1 cellular context compared by ENCODE assay signal in the genomic region with DNA sequence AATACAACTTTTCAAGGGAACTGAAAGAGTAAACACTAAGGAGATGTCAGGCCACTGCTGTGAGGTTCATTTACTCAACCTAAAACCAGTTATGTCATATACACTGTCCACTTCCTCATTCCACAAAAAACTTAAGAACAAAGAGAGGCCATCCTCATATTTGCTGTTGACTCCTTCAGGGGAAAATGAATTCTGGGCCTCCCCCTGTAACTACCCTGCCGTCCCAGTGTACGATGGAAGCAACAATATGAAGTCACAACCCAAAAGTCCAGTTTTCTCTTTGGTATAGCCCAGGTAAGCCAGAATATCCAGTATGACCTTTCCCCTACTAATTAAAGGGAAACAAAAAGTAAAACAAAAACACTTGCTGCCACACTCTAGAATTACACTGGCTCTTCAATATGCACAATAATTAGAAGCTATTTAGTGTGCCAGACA.
A peak's percentile ranks its signal among the peaks of the same experiment; 100 is the strongest.
TF ChIP-seq lines count a peak whose summit lies in the region.

No MANE protein-coding gene starts in this region.

TF ChIP-seq in GM12878, 131 proteins besides CTCF, POLR2A, EP300 and RAD21 (continues in another document):
- TF ChIP-seq, protein P1, sequence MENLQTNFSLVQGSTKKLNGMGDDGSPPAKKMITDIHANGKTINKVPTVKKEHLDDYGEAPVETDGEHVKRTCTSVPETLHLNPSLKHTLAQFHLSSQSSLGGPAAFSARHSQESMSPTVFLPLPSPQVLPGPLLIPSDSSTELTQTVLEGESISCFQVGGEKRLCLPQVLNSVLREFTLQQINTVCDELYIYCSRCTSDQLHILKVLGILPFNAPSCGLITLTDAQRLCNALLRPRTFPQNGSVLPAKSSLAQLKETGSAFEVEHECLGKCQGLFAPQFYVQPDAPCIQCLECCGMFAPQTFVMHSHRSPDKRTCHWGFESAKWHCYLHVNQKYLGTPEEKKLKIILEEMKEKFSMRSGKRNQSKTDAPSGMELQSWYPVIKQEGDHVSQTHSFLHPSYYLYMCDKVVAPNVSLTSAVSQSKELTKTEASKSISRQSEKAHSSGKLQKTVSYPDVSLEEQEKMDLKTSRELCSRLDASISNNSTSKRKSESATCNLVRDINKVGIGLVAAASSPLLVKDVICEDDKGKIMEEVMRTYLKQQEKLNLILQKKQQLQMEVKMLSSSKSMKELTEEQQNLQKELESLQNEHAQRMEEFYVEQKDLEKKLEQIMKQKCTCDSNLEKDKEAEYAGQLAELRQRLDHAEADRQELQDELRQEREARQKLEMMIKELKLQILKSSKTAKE (IDR thresholded peaks at IDR 0.05; ENCODE audit: low read depth, poor library complexity, severe bottlenecking) = peak; percentile 82
- TF ChIP-seq RBBP5 (conservative IDR thresholded peaks at IDR 0.05) = peak; percentile 95
- no peak for TF ChIP-seq BRCA1 (IDR thresholded peaks at IDR 0.05; ENCODE audit: low read depth, low read length)
- peak; percentile 89 for TF ChIP-seq NBN (IDR thresholded peaks at IDR 0.05)
- TF ChIP-seq SP1 (IDR thresholded peaks at IDR 0.05; ENCODE audit: low read depth, low read length) = peak; percentile 78
- TF ChIP-seq, protein P2, sequence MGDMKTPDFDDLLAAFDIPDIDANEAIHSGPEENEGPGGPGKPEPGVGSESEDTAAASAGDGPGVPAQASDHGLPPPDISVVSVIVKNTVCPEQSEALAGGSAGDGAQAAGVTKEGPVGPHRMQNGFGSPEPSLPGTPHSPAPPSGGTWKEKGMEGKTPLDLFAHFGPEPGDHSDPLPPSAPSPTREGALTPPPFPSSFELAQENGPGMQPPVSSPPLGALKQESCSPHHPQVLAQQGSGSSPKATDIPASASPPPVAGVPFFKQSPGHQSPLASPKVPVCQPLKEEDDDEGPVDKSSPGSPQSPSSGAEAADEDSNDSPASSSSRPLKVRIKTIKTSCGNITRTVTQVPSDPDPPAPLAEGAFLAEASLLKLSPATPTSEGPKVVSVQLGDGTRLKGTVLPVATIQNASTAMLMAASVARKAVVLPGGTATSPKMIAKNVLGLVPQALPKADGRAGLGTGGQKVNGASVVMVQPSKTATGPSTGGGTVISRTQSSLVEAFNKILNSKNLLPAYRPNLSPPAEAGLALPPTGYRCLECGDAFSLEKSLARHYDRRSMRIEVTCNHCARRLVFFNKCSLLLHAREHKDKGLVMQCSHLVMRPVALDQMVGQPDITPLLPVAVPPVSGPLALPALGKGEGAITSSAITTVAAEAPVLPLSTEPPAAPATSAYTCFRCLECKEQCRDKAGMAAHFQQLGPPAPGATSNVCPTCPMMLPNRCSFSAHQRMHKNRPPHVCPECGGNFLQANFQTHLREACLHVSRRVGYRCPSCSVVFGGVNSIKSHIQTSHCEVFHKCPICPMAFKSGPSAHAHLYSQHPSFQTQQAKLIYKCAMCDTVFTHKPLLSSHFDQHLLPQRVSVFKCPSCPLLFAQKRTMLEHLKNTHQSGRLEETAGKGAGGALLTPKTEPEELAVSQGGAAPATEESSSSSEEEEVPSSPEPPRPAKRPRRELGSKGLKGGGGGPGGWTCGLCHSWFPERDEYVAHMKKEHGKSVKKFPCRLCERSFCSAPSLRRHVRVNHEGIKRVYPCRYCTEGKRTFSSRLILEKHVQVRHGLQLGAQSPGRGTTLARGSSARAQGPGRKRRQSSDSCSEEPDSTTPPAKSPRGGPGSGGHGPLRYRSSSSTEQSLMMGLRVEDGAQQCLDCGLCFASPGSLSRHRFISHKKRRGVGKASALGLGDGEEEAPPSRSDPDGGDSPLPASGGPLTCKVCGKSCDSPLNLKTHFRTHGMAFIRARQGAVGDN (IDR thresholded peaks at IDR 0.05) = peak; percentile 67; the same call in 1 of the 2 replicates
- peak; percentile 18; the same call in 1 of the 2 replicates for TF ChIP-seq MEF2A (IDR thresholded peaks at IDR 0.05; ENCODE audit: insufficient read depth, low read depth, low read length)
- no peak for TF ChIP-seq SIX5 (IDR thresholded peaks at IDR 0.05; ENCODE audit: low read depth, low read length, severe bottlenecking)
- TF ChIP-seq ATF7 (IDR thresholded peaks at IDR 0.05; ENCODE audit: low read depth) = peak; percentile 99
- TF ChIP-seq ZNF622 (IDR thresholded peaks at IDR 0.05) = no peak
- TF ChIP-seq CBX5 (IDR thresholded peaks at IDR 0.05; ENCODE audit: low read depth) = no peak
- no peak for TF ChIP-seq NFXL1 (IDR thresholded peaks at IDR 0.05; ENCODE audit: borderline replicate concordance)
- peak; percentile 95 for TF ChIP-seq JUNB (IDR thresholded peaks at IDR 0.05)
- TF ChIP-seq, protein P3, sequence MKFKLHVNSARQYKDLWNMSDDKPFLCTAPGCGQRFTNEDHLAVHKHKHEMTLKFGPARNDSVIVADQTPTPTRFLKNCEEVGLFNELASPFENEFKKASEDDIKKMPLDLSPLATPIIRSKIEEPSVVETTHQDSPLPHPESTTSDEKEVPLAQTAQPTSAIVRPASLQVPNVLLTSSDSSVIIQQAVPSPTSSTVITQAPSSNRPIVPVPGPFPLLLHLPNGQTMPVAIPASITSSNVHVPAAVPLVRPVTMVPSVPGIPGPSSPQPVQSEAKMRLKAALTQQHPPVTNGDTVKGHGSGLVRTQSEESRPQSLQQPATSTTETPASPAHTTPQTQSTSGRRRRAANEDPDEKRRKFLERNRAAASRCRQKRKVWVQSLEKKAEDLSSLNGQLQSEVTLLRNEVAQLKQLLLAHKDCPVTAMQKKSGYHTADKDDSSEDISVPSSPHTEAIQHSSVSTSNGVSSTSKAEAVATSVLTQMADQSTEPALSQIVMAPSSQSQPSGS (IDR thresholded peaks at IDR 0.05; ENCODE audit: low read length) = peak; percentile 97
- no peak for TF ChIP-seq SIN3A (IDR thresholded peaks at IDR 0.05; ENCODE audit: low read depth, low read length)
- TF ChIP-seq SRF (IDR thresholded peaks at IDR 0.05; ENCODE audit: low read depth in 2 of 2, low read length in 2 of 2) = 0 out of 4 replicates have a peak, but pooled peaks of 1 of the 2 experiments have one; percentile 61
- TF ChIP-seq IKZF1 (conservative IDR thresholded peaks at IDR 0.05) = peak; percentile 92
- TF ChIP-seq, protein P4, sequence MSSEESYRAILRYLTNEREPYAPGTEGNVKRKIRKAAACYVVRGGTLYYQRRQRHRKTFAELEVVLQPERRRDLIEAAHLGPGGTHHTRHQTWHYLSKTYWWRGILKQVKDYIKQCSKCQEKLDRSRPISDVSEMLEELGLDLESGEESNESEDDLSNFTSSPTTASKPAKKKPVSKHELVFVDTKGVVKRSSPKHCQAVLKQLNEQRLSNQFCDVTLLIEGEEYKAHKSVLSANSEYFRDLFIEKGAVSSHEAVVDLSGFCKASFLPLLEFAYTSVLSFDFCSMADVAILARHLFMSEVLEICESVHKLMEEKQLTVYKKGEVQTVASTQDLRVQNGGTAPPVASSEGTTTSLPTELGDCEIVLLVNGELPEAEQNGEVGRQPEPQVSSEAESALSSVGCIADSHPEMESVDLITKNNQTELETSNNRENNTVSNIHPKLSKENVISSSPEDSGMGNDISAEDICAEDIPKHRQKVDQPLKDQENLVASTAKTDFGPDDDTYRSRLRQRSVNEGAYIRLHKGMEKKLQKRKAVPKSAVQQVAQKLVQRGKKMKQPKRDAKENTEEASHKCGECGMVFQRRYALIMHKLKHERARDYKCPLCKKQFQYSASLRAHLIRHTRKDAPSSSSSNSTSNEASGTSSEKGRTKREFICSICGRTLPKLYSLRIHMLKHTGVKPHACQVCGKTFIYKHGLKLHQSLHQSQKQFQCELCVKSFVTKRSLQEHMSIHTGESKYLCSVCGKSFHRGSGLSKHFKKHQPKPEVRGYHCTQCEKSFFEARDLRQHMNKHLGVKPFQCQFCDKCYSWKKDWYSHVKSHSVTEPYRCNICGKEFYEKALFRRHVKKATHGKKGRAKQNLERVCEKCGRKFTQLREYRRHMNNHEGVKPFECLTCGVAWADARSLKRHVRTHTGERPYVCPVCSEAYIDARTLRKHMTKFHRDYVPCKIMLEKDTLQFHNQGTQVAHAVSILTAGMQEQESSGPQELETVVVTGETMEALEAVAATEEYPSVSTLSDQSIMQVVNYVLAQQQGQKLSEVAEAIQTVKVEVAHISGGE (CRISPR knock-in tag; IDR thresholded peaks at IDR 0.05) = no peak
- TF ChIP-seq ESRRA (IDR thresholded peaks at IDR 0.05; ENCODE audit: low read length) = no peak
- TF ChIP-seq EGR1 (IDR thresholded peaks at IDR 0.05; ENCODE audit: borderline replicate concordance in 1 of 2, low read depth in 2 of 2, low read length in 2 of 2) = no peak
- TF ChIP-seq, protein P5, sequence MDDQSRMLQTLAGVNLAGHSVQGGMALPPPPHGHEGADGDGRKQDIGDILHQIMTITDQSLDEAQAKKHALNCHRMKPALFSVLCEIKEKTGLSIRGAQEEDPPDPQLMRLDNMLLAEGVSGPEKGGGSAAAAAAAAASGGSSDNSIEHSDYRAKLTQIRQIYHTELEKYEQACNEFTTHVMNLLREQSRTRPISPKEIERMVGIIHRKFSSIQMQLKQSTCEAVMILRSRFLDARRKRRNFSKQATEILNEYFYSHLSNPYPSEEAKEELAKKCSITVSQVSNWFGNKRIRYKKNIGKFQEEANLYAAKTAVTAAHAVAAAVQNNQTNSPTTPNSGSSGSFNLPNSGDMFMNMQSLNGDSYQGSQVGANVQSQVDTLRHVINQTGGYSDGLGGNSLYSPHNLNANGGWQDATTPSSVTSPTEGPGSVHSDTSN (IDR thresholded peaks at IDR 0.05; ENCODE audit: insufficient replicate concordance, low read depth, low read length) = no peak
- TF ChIP-seq ZNF384 (IDR thresholded peaks at IDR 0.05; ENCODE audit: borderline replicate concordance, low read depth, low read length) = no peak
- TF ChIP-seq LARP7 (IDR thresholded peaks at IDR 0.05) = no peak
- peak; percentile 49; the same call in 1 of the 2 replicates for TF ChIP-seq GATAD2B (conservative IDR thresholded peaks at IDR 0.05; ENCODE audit: low read depth)
- peak in 1 of 2 experiments; percentile 19; a peak in 1 of 4 replicates for TF ChIP-seq ETV6 (conservative IDR thresholded peaks at IDR 0.05 in 1 of 2, IDR thresholded peaks at IDR 0.05 in 1 of 2; ENCODE audit: borderline replicate concordance in 1 of 2, low read depth in 1 of 2)
- TF ChIP-seq SMAD5 (IDR thresholded peaks at IDR 0.05; ENCODE audit: low read depth) = no peak
- peak; percentile 94; the same call in 1 of the 2 replicates for TF ChIP-seq STAT3 (IDR thresholded peaks at IDR 0.05; ENCODE audit: low read depth, low read length)
- TF ChIP-seq ZNF274 (IDR thresholded peaks at IDR 0.05; ENCODE audit: insufficient read depth, insufficient read length) = no peak
- TF ChIP-seq SREBF2 (IDR thresholded peaks at IDR 0.05; ENCODE audit: low read length) = no peak
- peak in 1 of 2 experiments; percentile 31; a peak in 2 of 4 replicates for TF ChIP-seq BHLHE40 (IDR thresholded peaks at IDR 0.05; ENCODE audit: borderline replicate concordance in 1 of 2, low read depth in 2 of 2, low read length in 1 of 2)
- TF ChIP-seq IKZF2 (IDR thresholded peaks at IDR 0.05) = peak; percentile 94 to 95
- TF ChIP-seq, protein P6, sequence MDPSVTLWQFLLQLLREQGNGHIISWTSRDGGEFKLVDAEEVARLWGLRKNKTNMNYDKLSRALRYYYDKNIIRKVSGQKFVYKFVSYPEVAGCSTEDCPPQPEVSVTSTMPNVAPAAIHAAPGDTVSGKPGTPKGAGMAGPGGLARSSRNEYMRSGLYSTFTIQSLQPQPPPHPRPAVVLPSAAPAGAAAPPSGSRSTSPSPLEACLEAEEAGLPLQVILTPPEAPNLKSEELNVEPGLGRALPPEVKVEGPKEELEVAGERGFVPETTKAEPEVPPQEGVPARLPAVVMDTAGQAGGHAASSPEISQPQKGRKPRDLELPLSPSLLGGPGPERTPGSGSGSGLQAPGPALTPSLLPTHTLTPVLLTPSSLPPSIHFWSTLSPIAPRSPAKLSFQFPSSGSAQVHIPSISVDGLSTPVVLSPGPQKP (IDR thresholded peaks at IDR 0.05; ENCODE audit: low read depth, low read length) = no peak
- TF ChIP-seq STAT1 (conservative IDR thresholded peaks at IDR 0.05) = no peak
- peak; percentile 35; the same call in 1 of the 2 replicates for TF ChIP-seq TAF1 (IDR thresholded peaks at IDR 0.05; ENCODE audit: borderline replicate concordance, low read depth, low read length)
- peak; percentile 40 for TF ChIP-seq KLF5 (IDR thresholded peaks at IDR 0.05; ENCODE audit: partially characterized antibody)
- TF ChIP-seq NFYA (IDR thresholded peaks at IDR 0.05; ENCODE audit: borderline replicate concordance, low read depth, low read length) = no peak
- TF ChIP-seq, protein P7, sequence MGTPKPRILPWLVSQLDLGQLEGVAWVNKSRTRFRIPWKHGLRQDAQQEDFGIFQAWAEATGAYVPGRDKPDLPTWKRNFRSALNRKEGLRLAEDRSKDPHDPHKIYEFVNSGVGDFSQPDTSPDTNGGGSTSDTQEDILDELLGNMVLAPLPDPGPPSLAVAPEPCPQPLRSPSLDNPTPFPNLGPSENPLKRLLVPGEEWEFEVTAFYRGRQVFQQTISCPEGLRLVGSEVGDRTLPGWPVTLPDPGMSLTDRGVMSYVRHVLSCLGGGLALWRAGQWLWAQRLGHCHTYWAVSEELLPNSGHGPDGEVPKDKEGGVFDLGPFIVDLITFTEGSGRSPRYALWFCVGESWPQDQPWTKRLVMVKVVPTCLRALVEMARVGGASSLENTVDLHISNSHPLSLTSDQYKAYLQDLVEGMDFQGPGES (IDR thresholded peaks at IDR 0.05) = no peak
- peak; percentile 25; the same call in 1 of the 2 replicates for TF ChIP-seq HCFC1 (IDR thresholded peaks at IDR 0.05; ENCODE audit: low read length)
- peak; percentile 18; the same call in 1 of the 2 replicates for TF ChIP-seq PAX5 (IDR thresholded peaks at IDR 0.05; ENCODE audit: borderline replicate concordance, low read depth, low read length)
- no peak for TF ChIP-seq ZZZ3 (IDR thresholded peaks at IDR 0.05; ENCODE audit: control insufficient read depth, insufficient read length, low read depth)
- TF ChIP-seq TCF12 (IDR thresholded peaks at IDR 0.05; ENCODE audit: low read depth, low read length) = no peak
- no peak; the same call in none of the 2 replicates for TF ChIP-seq RAD51 (IDR thresholded peaks at IDR 0.05)
- no peak for TF ChIP-seq RB1 (IDR thresholded peaks at IDR 0.05; ENCODE audit: borderline replicate concordance)
- no peak for TF ChIP-seq HDAC2 (IDR thresholded peaks at IDR 0.05)
- TF ChIP-seq, protein P8, sequence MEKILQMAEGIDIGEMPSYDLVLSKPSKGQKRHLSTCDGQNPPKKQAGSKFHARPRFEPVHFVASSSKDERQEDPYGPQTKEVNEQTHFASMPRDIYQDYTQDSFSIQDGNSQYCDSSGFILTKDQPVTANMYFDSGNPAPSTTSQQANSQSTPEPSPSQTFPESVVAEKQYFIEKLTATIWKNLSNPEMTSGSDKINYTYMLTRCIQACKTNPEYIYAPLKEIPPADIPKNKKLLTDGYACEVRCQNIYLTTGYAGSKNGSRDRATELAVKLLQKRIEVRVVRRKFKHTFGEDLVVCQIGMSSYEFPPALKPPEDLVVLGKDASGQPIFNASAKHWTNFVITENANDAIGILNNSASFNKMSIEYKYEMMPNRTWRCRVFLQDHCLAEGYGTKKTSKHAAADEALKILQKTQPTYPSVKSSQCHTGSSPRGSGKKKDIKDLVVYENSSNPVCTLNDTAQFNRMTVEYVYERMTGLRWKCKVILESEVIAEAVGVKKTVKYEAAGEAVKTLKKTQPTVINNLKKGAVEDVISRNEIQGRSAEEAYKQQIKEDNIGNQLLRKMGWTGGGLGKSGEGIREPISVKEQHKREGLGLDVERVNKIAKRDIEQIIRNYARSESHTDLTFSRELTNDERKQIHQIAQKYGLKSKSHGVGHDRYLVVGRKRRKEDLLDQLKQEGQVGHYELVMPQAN (conservative IDR thresholded peaks at IDR 0.05) = no peak
- TF ChIP-seq CBFB (IDR thresholded peaks at IDR 0.05; ENCODE audit: low read depth) = no peak
- TF ChIP-seq TCF7 (IDR thresholded peaks at IDR 0.05; ENCODE audit: borderline replicate concordance) = no peak; the same call in 1 of the 2 replicates
- peak; percentile 64; the same call in 1 of the 2 replicates for TF ChIP-seq CHD2 (IDR thresholded peaks at IDR 0.05; ENCODE audit: borderline replicate concordance, low read depth, low read length)
- no peak for TF ChIP-seq KAT2A (conservative IDR thresholded peaks at IDR 0.05; ENCODE audit: control insufficient read depth, low read depth, low read length)
